In genomic region chr16:87861300-87862099, GRCh38 we compare ENCODE assay signal across 1 cellular context.
TF ChIP-seq lines count a peak whose summit lies in the region.
"Not testable (repeated sequence)": the region's sequence is repeated elsewhere in the genome, so short reads cannot be mapped to it uniquely, and the experiment has no call there.

No MANE protein-coding gene starts in this region.

TF ChIP-seq in HepG2, 621 proteins besides CTCF, POLR2A, EP300 and RAD21 (continued from another document and continues in another):
- TF ChIP-seq ZNF205 (CRISPR knock-in tag; IDR thresholded peaks at IDR 0.05) (0 out of 2 replicates have a peak, but pooled peaks have one; percentile 41), TFE3 (CRISPR knock-in tag; IDR thresholded peaks at IDR 0.05) (peak; percentile 99), ZNF292 (CRISPR knock-in tag; IDR thresholded peaks at IDR 0.05; ENCODE audit: borderline replicate concordance, low read depth) (peak; percentile 71), KMT2A (CRISPR knock-in tag; IDR thresholded peaks at IDR 0.05) (0 out of 2 replicates have a peak, but pooled peaks have one; percentile 23), SMAD3 (CRISPR knock-in tag; IDR thresholded peaks at IDR 0.05) (0 out of 2 replicates have a peak, but pooled peaks have one; percentile 50), BCL6 (CRISPR knock-in tag; IDR thresholded peaks at IDR 0.05) (peak; percentile 64; the same call in 1 of the 2 replicates), ZNF121 (CRISPR knock-in tag; IDR thresholded peaks at IDR 0.05) (peak; percentile 49; the same call in 1 of the 2 replicates), MED13 (CRISPR knock-in tag; IDR thresholded peaks at IDR 0.05) (peak; percentile 90), ZMAT3 (CRISPR knock-in tag; conservative IDR thresholded peaks at IDR 0.05) (peak; percentile 76; the same call in 1 of the 2 replicates), HDAC1 (CRISPR knock-in tag; IDR thresholded peaks at IDR 0.05) (peak; percentile 90), ZNF605 (CRISPR knock-in tag; IDR thresholded peaks at IDR 0.05) (0 out of 2 replicates have a peak, but pooled peaks have one; percentile 24), ZNF614 (CRISPR knock-in tag; IDR thresholded peaks at IDR 0.05; ENCODE audit: borderline replicate concordance) (peak; percentile 71; the same call in 1 of the 2 replicates), KDM1A (CRISPR knock-in tag; IDR thresholded peaks at IDR 0.05) (peak; percentile 74; the same call in 1 of the 2 replicates), MAX (IDR thresholded peaks at IDR 0.05) (peak; percentile 76), MYC (CRISPR knock-in tag; IDR thresholded peaks at IDR 0.05; ENCODE audit: borderline replicate concordance) (peak; percentile 87; the same call in 1 of the 2 replicates), ZBTB7B (CRISPR knock-in tag; IDR thresholded peaks at IDR 0.05) (peak; percentile 93), KLF6 (CRISPR knock-in tag; IDR thresholded peaks at IDR 0.05) (0 out of 2 replicates have a peak, but pooled peaks have one; percentile 22), ZMYM3 (CRISPR knock-in tag; IDR thresholded peaks at IDR 0.05) (0 out of 2 replicates have a peak, but pooled peaks have one; percentile 15), SOX6 (CRISPR knock-in tag; IDR thresholded peaks at IDR 0.05) (peak; percentile 83), RERE (CRISPR knock-in tag; IDR thresholded peaks at IDR 0.05; ENCODE audit: low read depth) (peak; percentile 69), DMAP1 (CRISPR knock-in tag; IDR thresholded peaks at IDR 0.05) (peak; percentile 59; the same call in 1 of the 2 replicates), ZKSCAN8 (CRISPR knock-in tag; IDR thresholded peaks at IDR 0.05; ENCODE audit: borderline replicate concordance) (peak; percentile 42; the same call in 1 of the 2 replicates)
- TF ChIP-seq, protein P1, sequence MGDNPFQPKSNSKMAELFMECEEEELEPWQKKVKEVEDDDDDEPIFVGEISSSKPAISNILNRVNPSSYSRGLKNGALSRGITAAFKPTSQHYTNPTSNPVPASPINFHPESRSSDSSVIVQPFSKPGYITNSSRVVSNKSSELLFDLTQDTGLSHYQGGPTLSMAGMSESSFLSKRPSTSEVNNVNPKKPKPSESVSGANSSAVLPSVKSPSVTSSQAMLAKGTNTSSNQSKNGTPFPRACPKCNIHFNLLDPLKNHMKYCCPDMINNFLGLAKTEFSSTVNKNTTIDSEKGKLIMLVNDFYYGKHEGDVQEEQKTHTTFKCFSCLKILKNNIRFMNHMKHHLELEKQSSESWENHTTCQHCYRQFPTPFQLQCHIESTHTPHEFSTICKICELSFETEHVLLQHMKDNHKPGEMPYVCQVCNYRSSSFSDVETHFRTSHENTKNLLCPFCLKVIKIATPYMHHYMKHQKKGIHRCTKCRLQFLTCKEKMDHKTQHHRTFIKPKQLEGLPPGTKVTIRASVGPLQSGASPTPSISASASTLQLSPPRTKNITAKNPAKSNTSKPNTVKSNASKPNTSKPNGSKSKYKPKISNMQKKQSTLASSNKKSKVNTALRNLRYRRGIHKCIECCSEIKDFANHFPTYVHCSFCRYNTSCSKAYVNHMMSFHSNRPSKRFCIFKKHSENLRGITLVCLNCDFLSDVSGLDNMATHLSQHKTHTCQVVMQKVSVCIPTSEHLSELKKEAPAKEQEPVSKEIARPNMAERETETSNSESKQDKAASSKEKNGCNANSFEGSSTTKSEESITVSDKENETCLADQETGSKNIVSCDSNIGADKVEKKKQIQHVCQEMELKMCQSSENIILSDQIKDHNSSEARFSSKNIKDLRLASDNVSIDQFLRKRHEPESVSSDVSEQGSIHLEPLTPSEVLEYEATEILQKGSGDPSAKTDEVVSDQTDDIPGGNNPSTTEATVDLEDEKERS (CRISPR knock-in tag; IDR thresholded peaks at IDR 0.05) = 0 out of 2 replicates have a peak, but pooled peaks have one; percentile 33
- TF ChIP-seq, protein P2, sequence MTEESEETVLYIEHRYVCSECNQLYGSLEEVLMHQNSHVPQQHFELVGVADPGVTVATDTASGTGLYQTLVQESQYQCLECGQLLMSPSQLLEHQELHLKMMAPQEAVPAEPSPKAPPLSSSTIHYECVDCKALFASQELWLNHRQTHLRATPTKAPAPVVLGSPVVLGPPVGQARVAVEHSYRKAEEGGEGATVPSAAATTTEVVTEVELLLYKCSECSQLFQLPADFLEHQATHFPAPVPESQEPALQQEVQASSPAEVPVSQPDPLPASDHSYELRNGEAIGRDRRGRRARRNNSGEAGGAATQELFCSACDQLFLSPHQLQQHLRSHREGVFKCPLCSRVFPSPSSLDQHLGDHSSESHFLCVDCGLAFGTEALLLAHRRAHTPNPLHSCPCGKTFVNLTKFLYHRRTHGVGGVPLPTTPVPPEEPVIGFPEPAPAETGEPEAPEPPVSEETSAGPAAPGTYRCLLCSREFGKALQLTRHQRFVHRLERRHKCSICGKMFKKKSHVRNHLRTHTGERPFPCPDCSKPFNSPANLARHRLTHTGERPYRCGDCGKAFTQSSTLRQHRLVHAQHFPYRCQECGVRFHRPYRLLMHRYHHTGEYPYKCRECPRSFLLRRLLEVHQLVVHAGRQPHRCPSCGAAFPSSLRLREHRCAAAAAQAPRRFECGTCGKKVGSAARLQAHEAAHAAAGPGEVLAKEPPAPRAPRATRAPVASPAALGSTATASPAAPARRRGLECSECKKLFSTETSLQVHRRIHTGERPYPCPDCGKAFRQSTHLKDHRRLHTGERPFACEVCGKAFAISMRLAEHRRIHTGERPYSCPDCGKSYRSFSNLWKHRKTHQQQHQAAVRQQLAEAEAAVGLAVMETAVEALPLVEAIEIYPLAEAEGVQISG (CRISPR knock-in tag; IDR thresholded peaks at IDR 0.05) = peak; percentile 34; the same call in 1 of the 2 replicates
- TF ChIP-seq, protein P3, sequence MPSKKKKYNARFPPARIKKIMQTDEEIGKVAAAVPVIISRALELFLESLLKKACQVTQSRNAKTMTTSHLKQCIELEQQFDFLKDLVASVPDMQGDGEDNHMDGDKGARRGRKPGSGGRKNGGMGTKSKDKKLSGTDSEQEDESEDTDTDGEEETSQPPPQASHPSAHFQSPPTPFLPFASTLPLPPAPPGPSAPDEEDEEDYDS (CRISPR knock-in tag; IDR thresholded peaks at IDR 0.05) = peak; percentile 25; the same call in 1 of the 2 replicates
- TF ChIP-seq, protein P4, sequence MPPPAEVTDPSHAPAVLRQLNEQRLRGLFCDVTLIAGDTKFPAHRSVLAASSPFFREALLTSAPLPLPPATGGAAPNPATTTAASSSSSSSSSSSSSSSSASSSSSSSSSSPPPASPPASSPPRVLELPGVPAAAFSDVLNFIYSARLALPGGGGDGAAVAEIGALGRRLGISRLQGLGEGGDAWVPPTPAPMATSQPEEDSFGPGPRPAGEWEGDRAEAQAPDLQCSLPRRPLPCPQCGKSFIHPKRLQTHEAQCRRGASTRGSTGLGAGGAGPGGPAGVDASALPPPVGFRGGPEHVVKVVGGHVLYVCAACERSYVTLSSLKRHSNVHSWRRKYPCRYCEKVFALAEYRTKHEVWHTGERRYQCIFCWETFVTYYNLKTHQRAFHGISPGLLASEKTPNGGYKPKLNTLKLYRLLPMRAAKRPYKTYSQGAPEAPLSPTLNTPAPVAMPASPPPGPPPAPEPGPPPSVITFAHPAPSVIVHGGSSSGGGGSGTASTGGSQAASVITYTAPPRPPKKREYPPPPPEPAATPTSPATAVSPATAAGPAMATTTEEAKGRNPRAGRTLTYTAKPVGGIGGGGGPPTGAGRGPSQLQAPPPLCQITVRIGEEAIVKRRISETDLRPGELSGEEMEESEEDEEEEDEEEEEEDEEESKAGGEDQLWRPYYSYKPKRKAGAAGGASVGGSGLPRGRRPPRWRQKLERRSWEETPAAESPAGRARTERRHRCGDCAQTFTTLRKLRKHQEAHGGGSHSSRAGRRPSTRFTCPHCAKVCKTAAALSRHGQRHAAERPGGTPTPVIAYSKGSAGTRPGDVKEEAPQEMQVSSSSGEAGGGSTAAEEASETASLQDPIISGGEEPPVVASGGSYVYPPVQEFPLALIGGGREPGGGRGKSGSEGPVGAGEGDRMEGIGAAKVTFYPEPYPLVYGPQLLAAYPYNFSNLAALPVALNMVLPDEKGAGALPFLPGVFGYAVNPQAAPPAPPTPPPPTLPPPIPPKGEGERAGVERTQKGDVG (CRISPR knock-in tag; IDR thresholded peaks at IDR 0.05; ENCODE audit: borderline replicate concordance) = 0 out of 2 replicates have a peak, but pooled peaks have one; percentile 30
- TF ChIP-seq, protein P5, sequence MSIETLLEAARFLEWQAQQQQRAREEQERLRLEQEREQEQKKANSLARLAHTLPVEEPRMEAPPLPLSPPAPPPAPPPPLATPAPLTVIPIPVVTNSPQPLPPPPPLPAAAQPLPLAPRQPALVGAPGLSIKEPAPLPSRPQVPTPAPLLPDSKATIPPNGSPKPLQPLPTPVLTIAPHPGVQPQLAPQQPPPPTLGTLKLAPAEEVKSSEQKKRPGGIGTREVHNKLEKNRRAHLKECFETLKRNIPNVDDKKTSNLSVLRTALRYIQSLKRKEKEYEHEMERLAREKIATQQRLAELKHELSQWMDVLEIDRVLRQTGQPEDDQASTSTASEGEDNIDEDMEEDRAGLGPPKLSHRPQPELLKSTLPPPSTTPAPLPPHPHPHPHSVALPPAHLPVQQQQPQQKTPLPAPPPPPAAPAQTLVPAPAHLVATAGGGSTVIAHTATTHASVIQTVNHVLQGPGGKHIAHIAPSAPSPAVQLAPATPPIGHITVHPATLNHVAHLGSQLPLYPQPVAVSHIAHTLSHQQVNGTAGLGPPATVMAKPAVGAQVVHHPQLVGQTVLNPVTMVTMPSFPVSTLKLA (IDR thresholded peaks at IDR 0.05) = peak; percentile 47
- TF ChIP-seq, protein P6, sequence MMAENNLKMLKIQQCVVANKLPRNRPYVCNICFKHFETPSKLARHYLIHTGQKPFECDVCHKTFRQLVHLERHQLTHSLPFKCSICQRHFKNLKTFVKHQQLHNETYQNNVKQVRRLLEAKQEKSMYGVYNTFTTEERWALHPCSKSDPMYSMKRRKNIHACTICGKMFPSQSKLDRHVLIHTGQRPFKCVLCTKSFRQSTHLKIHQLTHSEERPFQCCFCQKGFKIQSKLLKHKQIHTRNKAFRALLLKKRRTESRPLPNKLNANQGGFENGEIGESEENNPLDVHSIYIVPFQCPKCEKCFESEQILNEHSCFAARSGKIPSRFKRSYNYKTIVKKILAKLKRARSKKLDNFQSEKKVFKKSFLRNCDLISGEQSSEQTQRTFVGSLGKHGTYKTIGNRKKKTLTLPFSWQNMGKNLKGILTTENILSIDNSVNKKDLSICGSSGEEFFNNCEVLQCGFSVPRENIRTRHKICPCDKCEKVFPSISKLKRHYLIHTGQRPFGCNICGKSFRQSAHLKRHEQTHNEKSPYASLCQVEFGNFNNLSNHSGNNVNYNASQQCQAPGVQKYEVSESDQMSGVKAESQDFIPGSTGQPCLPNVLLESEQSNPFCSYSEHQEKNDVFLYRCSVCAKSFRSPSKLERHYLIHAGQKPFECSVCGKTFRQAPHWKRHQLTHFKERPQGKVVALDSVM (CRISPR knock-in tag; IDR thresholded peaks at IDR 0.05) = peak; percentile 30; the same call in 1 of the 2 replicates
- TF ChIP-seq, protein P7, sequence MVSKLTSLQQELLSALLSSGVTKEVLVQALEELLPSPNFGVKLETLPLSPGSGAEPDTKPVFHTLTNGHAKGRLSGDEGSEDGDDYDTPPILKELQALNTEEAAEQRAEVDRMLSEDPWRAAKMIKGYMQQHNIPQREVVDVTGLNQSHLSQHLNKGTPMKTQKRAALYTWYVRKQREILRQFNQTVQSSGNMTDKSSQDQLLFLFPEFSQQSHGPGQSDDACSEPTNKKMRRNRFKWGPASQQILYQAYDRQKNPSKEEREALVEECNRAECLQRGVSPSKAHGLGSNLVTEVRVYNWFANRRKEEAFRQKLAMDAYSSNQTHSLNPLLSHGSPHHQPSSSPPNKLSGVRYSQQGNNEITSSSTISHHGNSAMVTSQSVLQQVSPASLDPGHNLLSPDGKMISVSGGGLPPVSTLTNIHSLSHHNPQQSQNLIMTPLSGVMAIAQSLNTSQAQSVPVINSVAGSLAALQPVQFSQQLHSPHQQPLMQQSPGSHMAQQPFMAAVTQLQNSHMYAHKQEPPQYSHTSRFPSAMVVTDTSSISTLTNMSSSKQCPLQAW (CRISPR knock-in tag; IDR thresholded peaks at IDR 0.05) = 0 out of 2 replicates have a peak, but pooled peaks have one; percentile 15
- TF ChIP-seq SOX6 (IDR thresholded peaks at IDR 0.05) = not testable (repeated sequence)
